ENCODE assay signal across 26 cellular contexts in genomic region chrX:10630320-10630719, GRCh38. TPM values are rescaled to one million over a fixed set of nuclear protein-coding genes. Genes with fewer than 3 reads are reported as not detected.
DNase-seq lines count a peak whose midpoint lies in the region; ATAC-seq, FAIRE-seq and TF ChIP-seq lines count a peak whose summit lies in the region.
"Had no signal": no experiment of that assay in that cellular context is flagged by ENCODE, and none has a peak within 500 bp of the region (broad histone marks: within the 10 kb centered on the region; RNA-seq: fewer than 3 reads in every experiment).

No MANE protein-coding gene starts in this region.

- peaks cover 39% of the 10 kb centered on the region for H3K4me1 Mint-ChIP-seq in MCF 10A (ENCODE audit: insufficient read depth, unreplicated experiment)
- H3K4me1 Mint-ChIP-seq: CD14-positive monocyte; CD8-positive, alpha-beta memory T cell had no signal

- H3K36me3 ChIP-seq in breast epithelium (no peaks in the 10 kb centered on the region), kidney (ENCODE audit: control insufficient read depth in 1 of 2, insufficient read depth in 2 of 2, low read length in 2 of 2) (no peaks in the 10 kb centered on the region)
- H3K36me3 ChIP-seq: BE2C, HAP-1, SJCRH30 had no signal

- no peak for FAIRE-seq in kidney (lab: Jason Lieb, UNC)
- FAIRE-seq: GM18507 had no signal

- H3K9me3 Mint-ChIP-seq in MCF 10A (ENCODE audit: unreplicated experiment) = no peaks in the 10 kb centered on the region
- H3K9me3 Mint-ChIP-seq: CD14-positive monocyte had no signal

- no peak overlapping the region for H3K27ac ChIP-seq in breast epithelium
- H3K27ac ChIP-seq in kidney (ENCODE audit: low read depth in 2 of 2, low read length in 2 of 2) = no peak overlapping the region
- H3K27ac ChIP-seq: 22Rv1, SJCRH30 had no signal

- no peak for DNase-seq in MCF 10A (ENCODE audit: unreplicated experiment)
- DNase-seq in breast epithelium (ENCODE audit: low spot score in 2 of 2) = no peak
- DNase-seq in NOMO-1 treated with dmso at 0.1 percent for 144 hours (lab: John Stamatoyannopoulos, UW; ENCODE audit: unreplicated experiment) = peak; percentile 25
- peak; percentile 54 for DNase-seq in islet precursor cell
- DNase-seq in kidney = no peak
- DNase-seq: ACHN; BE2C; CD8-positive, alpha-beta memory T cell; DMS 273 treated with DMSO at 0.1 percent for 48 hours; DND-41; Karpas-422; MV-4-11; NCI-H1105 treated with DMSO at 0.1 percent for 48 hours; NCI-H2029; NCI-H526 treated with DMSO at 0.1 percent for 48 hours; PC-3; SJCRH30 had no signal

- POLR2A ChIA-PET in MCF 10A (lab: Yijun Ruan, JAX) = interaction anchor here (1.4 to 5.7 kb wide), 2 partner anchors 12 to 27 kb away, joined by 5 to 70 read pairs; partner anchors contain the start of gene MID1

- no peaks in the 10 kb centered on the region for H3K27me3 Mint-ChIP-seq in MCF 10A (ENCODE audit: insufficient read depth, unreplicated experiment)
- H3K27me3 Mint-ChIP-seq: CD8-positive, alpha-beta memory T cell had no signal

- CTCF ChIA-PET in MCF 10A (lab: Yijun Ruan, JAX) = interaction anchor here (1.3 to 5.1 kb wide), 3 partner anchors 11 to 441 kb away, joined by 6 to 44 read pairs (median 37); partner anchors contain the start of gene MID1

- peaks cover 6% of the 10 kb centered on the region for H3K36me3 Mint-ChIP-seq in MCF 10A (ENCODE audit: insufficient read depth, unreplicated experiment)
- H3K36me3 Mint-ChIP-seq: CD14-positive monocyte; CD8-positive, alpha-beta memory T cell had no signal

- peaks cover 0 to 17% of the 10 kb centered on the region in 2 donors for H3K27me3 ChIP-seq in breast epithelium
- H3K27me3 ChIP-seq: BE2C, SJCRH30 had no signal

- TF ChIP-seq CTCF in MCF 10A (IDR thresholded peaks at IDR 0.05; ENCODE audit: unreplicated experiment) (no peak), breast epithelium (IDR thresholded peaks at IDR 0.05) (no peak), kidney (IDR thresholded peaks at IDR 0.05; ENCODE audit: borderline replicate concordance, extremely low read depth, insufficient read depth) (no peak)

- H3K4me1 ChIP-seq in breast epithelium = no peaks in the 10 kb centered on the region
- H3K4me1 ChIP-seq in kidney (ENCODE audit: control insufficient read depth in 1 of 2, insufficient read depth in 1 of 2, low read depth in 1 of 2, low read length in 2 of 2) = no peaks in the 10 kb centered on the region
- H3K4me1 ChIP-seq: BE2C had no signal

- peak overlapping the region; percentile 6 for H3K27ac Mint-ChIP-seq in MCF 10A (ENCODE audit: low read depth, unreplicated experiment)
- H3K27ac Mint-ChIP-seq: CD14-positive monocyte; CD8-positive, alpha-beta memory T cell; GM23338 had no signal

- intact Hi-C loops in MCF 10A (cut with micrococcal nuclease) = loop anchor here (5.0 kb wide), 1 partner anchor 643 kb away; no protein-coding TSS in a partner anchor
- intact Hi-C loops in breast epithelium (cut with DNase I; ENCODE audit: low total_unique reads) = no loop called here
- intact Hi-C loops in kidney (cut with DNase I) = no loop called here

- no peak overlapping the region for H3K4me3 Mint-ChIP-seq in MCF 10A (ENCODE audit: unreplicated experiment)
- H3K4me3 Mint-ChIP-seq: CD14-positive monocyte; CD8-positive, alpha-beta memory T cell; GM23338 had no signal

- H3K4me3 ChIP-seq in breast epithelium (no peak overlapping the region), kidney (ENCODE audit: low read length in 2 of 2) (no peak overlapping the region)
- H3K4me3 ChIP-seq: GM23338, HAP-1, SJCRH30 had no signal

- H3K9ac ChIP-seq in kidney (ENCODE audit: low read length in 2 of 2) = no peak overlapping the region

- H3K9me3 ChIP-seq in breast epithelium = no peaks in the 10 kb centered on the region
- no peaks in the 10 kb centered on the region for H3K9me3 ChIP-seq in kidney (ENCODE audit: control insufficient read depth in 1 of 2, low read length in 2 of 2)
- H3K9me3 ChIP-seq: BE2C, HAP-1, SJCRH30 had no signal

- ATAC-seq in HG02852 (IDR thresholded peaks at IDR 0.05; ENCODE audit: unreplicated experiment) (no peak), GM19324 (IDR thresholded peaks at IDR 0.05; ENCODE audit: low FRiP score, unreplicated experiment) (no peak)
- ATAC-seq: GM23338, PC-3, Right ventricle myocardium inferior, SK-N-SH treated with all-trans-retinoic acid at 6 μM for 48 hours had no signal

- no TSS peak for BruUV-seq in MCF 10A (replicated peaks; lab: Mats Ljungman, UMichigan)

- no peak for TF ChIP-seq POLR2A in breast epithelium (IDR thresholded peaks at IDR 0.05)

RNA-seq across cellular contexts. Expression of gene MID1, which starts 9.9 kb away (rescaled TPM):
- total RNA-seq in MCF 10A (2022) (9.7 and 10.0 TPM in 2 replicates), breast epithelium (10 to 100 TPM in 2 of 3 donors, 1 to 10 TPM in 1; 6.9 to 18.9 (median 10.8) TPM), kidney (54.1 TPM)
- polyA plus RNA-seq in kidney (ENCODE audit: insufficient read depth, low read depth, low replicate concordance) = 5.3 TPM
- total RNA-seq: CD8-positive, alpha-beta memory T cell had no signal
- polyA plus RNA-seq: CD8-positive, alpha-beta memory T cell had no signal

Comparison
In these comparisons a context has a peak if more than half of its experiments do, and no peak if none do; other contexts are left out.
1. DNase-seq: peak in NOMO-1 treated with dmso at 0.1 percent for 144 hours (single experiment) and islet precursor cell (single experiment); none in MCF 10A (single experiment), breast epithelium (0 of 2) and kidney (single experiment).